Comparison of ENCODE assay signal across 25 cellular contexts in genomic region chr3:142651711-142652110, GRCh38. TPM values are rescaled to one million over a fixed set of nuclear protein-coding genes. Genes with fewer than 3 reads are reported as not detected.
"Had no signal": no experiment of that assay in that cellular context is flagged by ENCODE, and none has a peak within 500 bp of the region (broad histone marks: within the 10 kb centered on the region; RNA-seq: fewer than 3 reads in every experiment).

No MANE protein-coding gene starts in this region.

- H3K4me3 Mint-ChIP-seq: effector memory CD8-positive, alpha-beta T cell; immature natural killer cell; naive B cell; nephron; stimulated activated naive B cell treated with anti-CD40 and anti-IgM and Interleukin-4, amounts not matched to agents 10 μg/mL and 1 μg/mL and 100 μg/mL, for 72 hours had no signal

- H3K36me3 ChIP-seq: esophagus muscularis mucosa, gastroesophageal sphincter, prostate gland, right lobe of liver, spleen, stomach, thoracic aorta, transverse colon had no signal

- DNase-seq: effector memory CD8-positive, alpha-beta T cell; immature natural killer cell; kidney; left colon; left ventricle myocardium superior; mesenchymal stem cell; naive B cell; retina; right lobe of liver; spleen; stimulated activated CD4-positive, alpha-beta T cell treated with anti-CD3 and anti-CD28 coated beads, Interleukin-2, amount 100 ng/mL, for 24 hours; stimulated activated CD4-positive, alpha-beta T cell treated with anti-CD3 and anti-CD28 coated beads, Interleukin-4, amount 100 ng/mL, for 4 hours; stimulated activated naive B cell treated with anti-CD40 and anti-IgM and Interleukin-4, amounts not matched to agents 10 μg/mL and 1 μg/mL and 100 μg/mL, for 72 hours; stomach; substantia nigra; transverse colon had no signal

- H3K27me3 ChIP-seq: esophagus muscularis mucosa, gastroesophageal sphincter, right lobe of liver, spleen, stomach, transverse colon had no signal

- H3K27ac Mint-ChIP-seq: effector memory CD8-positive, alpha-beta T cell; immature natural killer cell; naive B cell; nephron; stimulated activated naive B cell treated with anti-CD40 and anti-IgM and Interleukin-4, amounts not matched to agents 10 μg/mL and 1 μg/mL and 100 μg/mL, for 72 hours had no signal

- H3K9me3 Mint-ChIP-seq: effector memory CD8-positive, alpha-beta T cell; immature natural killer cell; naive B cell; nephron; stimulated activated naive B cell treated with anti-CD40 and anti-IgM and Interleukin-4, amounts not matched to agents 10 μg/mL and 1 μg/mL and 100 μg/mL, for 72 hours had no signal

- H3K27me3 Mint-ChIP-seq: effector memory CD8-positive, alpha-beta T cell; stimulated activated naive B cell treated with anti-CD40 and anti-IgM and Interleukin-4, amounts not matched to agents 10 μg/mL and 1 μg/mL and 100 μg/mL, for 72 hours had no signal

- ATAC-seq: effector memory CD8-positive, alpha-beta T cell; gastroesophageal sphincter; left colon; left ventricle myocardium superior; stimulated activated naive B cell treated with anti-CD40 and anti-IgM and Interleukin-4, amounts not matched to agents 10 μg/mL and 1 μg/mL and 100 μg/mL, for 72 hours had no signal

- H3K9ac ChIP-seq: parathyroid adenoma had no signal

- H3K4me1 Mint-ChIP-seq: immature natural killer cell had no signal

- H3K27ac ChIP-seq: epithelial cell of prostate, esophagus muscularis mucosa, gastroesophageal sphincter, parathyroid adenoma, prostate gland, right lobe of liver, spleen, stomach, thoracic aorta, transverse colon had no signal

- H3K79me2 ChIP-seq: parathyroid adenoma had no signal

- H3K4me1 ChIP-seq: esophagus muscularis mucosa, gastroesophageal sphincter, parathyroid adenoma, prostate gland, spleen, stomach had no signal

- H3K4me3 ChIP-seq: esophagus muscularis mucosa, gastroesophageal sphincter, lung, prostate gland, right lobe of liver, spleen, stomach, thoracic aorta, transverse colon had no signal

- H2AFZ ChIP-seq: parathyroid adenoma had no signal

- H3K36me3 Mint-ChIP-seq: immature natural killer cell; naive B cell; stimulated activated naive B cell treated with anti-CD40 and anti-IgM and Interleukin-4, amounts not matched to agents 10 μg/mL and 1 μg/mL and 100 μg/mL, for 72 hours had no signal

RNA-seq across cellular contexts. Expression of gene PLS1, which starts 55.5 kb away (rescaled TPM):
- total RNA-seq: skeletal muscle tissue had no signal
